In genomic region chr10:2982146-2982545, GRCh38 we compare ENCODE assay signal across 36 cellular contexts.
"Had no signal": no experiment of that assay in that cellular context is flagged by ENCODE, and none has a peak within 500 bp of the region (broad histone marks: within the 10 kb centered on the region; RNA-seq: fewer than 3 reads in every experiment).

No MANE protein-coding gene starts in this region.

- H3K4me3 Mint-ChIP-seq: activated B cell treated with CpG ODN at 0.5 μM for 24 hours; activated CD4-positive, alpha-beta memory T cell treated with anti-CD3 and anti-CD28 coated beads for 36 hours; activated naive CD4-positive, alpha-beta T cell treated with anti-CD3 and anti-CD28 coated beads, Interleukin-2, amount 50 U/mL, for 24 hours; activated naive CD8-positive, alpha-beta T cell treated with anti-CD3 and anti-CD28 coated beads, Interleukin-2, amount 10 ng/mL, durations not matched to agents 7 days and 5 days; T-helper 1 cell treated with Interleukin-12 subunit alpha and Interleukin-12 subunit beta and Interleukin-4 antibody, amounts not matched to agents 30 μg/mL and 1 μg/mL, for 36 hours; T-helper 2 cell treated with Interferon-gamma antibody and Interleukin-4, amounts not matched to agents 5 μg/mL and 100 μg/mL, for 36 hours had no signal

- H3K4me1 ChIP-seq: ascending aorta, breast epithelium had no signal

- H3K27ac Mint-ChIP-seq: activated B cell treated with CpG ODN at 0.5 μM for 24 hours; activated CD4-positive, alpha-beta memory T cell treated with anti-CD3 and anti-CD28 coated beads for 36 hours; activated naive CD4-positive, alpha-beta T cell treated with anti-CD3 and anti-CD28 coated beads, Interleukin-2, amount 50 U/mL, for 24 hours; activated naive CD8-positive, alpha-beta T cell treated with anti-CD3 and anti-CD28 coated beads, Interleukin-2, amount 10 ng/mL, durations not matched to agents 7 days and 5 days; activated T-helper 2 cell treated with anti-CD3 and anti-CD28 coated beads, Interferon-gamma antibody, Interleukin-2, Interleukin-4, amounts not matched to agents 10 μg/mL and 5 μg/mL and 100 μg/mL, durations not matched to agents 14 hours and 24 hours and 36 hours; T-helper 1 cell treated with Interleukin-12 subunit alpha and Interleukin-12 subunit beta and Interleukin-4 antibody, amounts not matched to agents 30 μg/mL and 1 μg/mL, for 36 hours; T-helper 2 cell treated with Interferon-gamma antibody and Interleukin-4, amounts not matched to agents 5 μg/mL and 100 μg/mL, for 36 hours had no signal

- H3K36me3 ChIP-seq: ascending aorta, breast epithelium, MG63 had no signal

- H3K4me3 ChIP-seq: ascending aorta, body of pancreas, breast epithelium, PC-9, SK-N-MC had no signal

- H3K9me3 Mint-ChIP-seq: activated B cell treated with CpG ODN at 0.5 μM for 24 hours; activated CD4-positive, alpha-beta memory T cell treated with anti-CD3 and anti-CD28 coated beads for 36 hours; activated naive CD4-positive, alpha-beta T cell treated with anti-CD3 and anti-CD28 coated beads, Interleukin-2, amount 50 U/mL, for 24 hours; activated naive CD8-positive, alpha-beta T cell treated with anti-CD3 and anti-CD28 coated beads, Interleukin-2, amount 10 ng/mL, durations not matched to agents 7 days and 5 days; activated T-helper 2 cell treated with anti-CD3 and anti-CD28 coated beads, Interferon-gamma antibody, Interleukin-2, Interleukin-4, amounts not matched to agents 10 μg/mL and 5 μg/mL and 100 μg/mL, durations not matched to agents 14 hours and 24 hours and 36 hours; T-helper 1 cell treated with Interleukin-12 subunit alpha and Interleukin-12 subunit beta and Interleukin-4 antibody, amounts not matched to agents 30 μg/mL and 1 μg/mL, for 36 hours; T-helper 2 cell treated with Interferon-gamma antibody and Interleukin-4, amounts not matched to agents 5 μg/mL and 100 μg/mL, for 36 hours had no signal

- H2AFZ ChIP-seq: PC-9 had no signal

- H3K4me2 ChIP-seq: PC-9 had no signal

- H3K36me3 Mint-ChIP-seq: activated CD4-positive, alpha-beta memory T cell treated with anti-CD3 and anti-CD28 coated beads for 36 hours; activated naive CD4-positive, alpha-beta T cell treated with anti-CD3 and anti-CD28 coated beads, Interleukin-2, amount 50 U/mL, for 24 hours; activated naive CD8-positive, alpha-beta T cell treated with anti-CD3 and anti-CD28 coated beads, Interleukin-2, amount 10 ng/mL, durations not matched to agents 7 days and 5 days had no signal

- H3K9me3 ChIP-seq: ascending aorta, body of pancreas, breast epithelium, MG63 had no signal

- H3K27me3 ChIP-seq: ascending aorta, body of pancreas, breast epithelium, MG63 had no signal

- DNase-seq: activated B cell treated with CpG ODN at 0.5 μM for 24 hours; activated CD4-positive, alpha-beta memory T cell treated with anti-CD3 and anti-CD28 coated beads for 36 hours; activated CD4-positive, alpha-beta T cell treated with anti-CD3 and anti-CD28 coated beads for 4 hours; activated CD4-positive, alpha-beta T cell treated with anti-CD3 and anti-CD28 coated beads, Interleukin-2, amount 50 U/mL, for 1 hour; activated CD4-positive, CD25-positive, alpha-beta regulatory T cell treated with anti-CD3 and anti-CD28 coated beads, Interleukin-2, amount 50 U/mL, for 72 hours; activated CD8-positive, alpha-beta memory T cell treated with anti-CD3 and anti-CD28 coated beads, Interleukin-2, amount 50 U/mL, for 48 hours; activated gamma-delta T cell; activated naive CD4-positive, alpha-beta T cell treated with Interleukin-2 at 50 U/mL for 16 hours; activated naive CD8-positive, alpha-beta T cell treated with anti-CD3 and anti-CD28 coated beads, Interleukin-2, amount 10 ng/mL, durations not matched to agents 7 days and 5 days; activated T-cell treated with anti-CD3 and anti-CD28 coated beads, Interleukin-2, amount 50 U/mL, for 1 hour; amygdala; body of pancreas; Kasumi-1; KG1; NCI-H1092 treated with DMSO at 0.1 percent for 48 hours; NCI-H1417; NCI-H146; NCI-H187; NCI-H2029 treated with DMSO at 0.1 percent for 48 hours; NCI-H2107; NCI-H2171; NCI-H510A; NCI-H526; NCI-H748 treated with DMSO at 0.1 percent for 48 hours; NK-92 treated with Interleukin-12 subunit alpha and Interleukin-12 subunit beta, amount 100 ng/mL, for 24 hours; PC-9; Right ventricle myocardium superior had no signal

- H3K27ac ChIP-seq: ascending aorta, body of pancreas, breast epithelium, PC-9, SK-N-MC, VCaP had no signal
